In genomic region chr12:123089631-123090353, GRCh38 we compare ENCODE assay signal across 1 cellular context.
A peak's percentile ranks its signal among the peaks of the same experiment; 100 is the strongest.
TF ChIP-seq lines count a peak whose summit lies in the region.

No MANE protein-coding gene starts in this region.

TF ChIP-seq in K562, 482 proteins besides CTCF, POLR2A, EP300 and RAD21 (continued from another document and continues in another):
- no peak for TF ChIP-seq ARID4B (CRISPR knock-in tag; IDR thresholded peaks at IDR 0.05)
- no peak for TF ChIP-seq ZNF134 (CRISPR knock-in tag; conservative IDR thresholded peaks at IDR 0.05)
- TF ChIP-seq FOXM1 (IDR thresholded peaks at IDR 0.05; ENCODE audit: low read depth), result peak; percentile 35; the same call in 1 of the 2 replicates
- TF ChIP-seq FOXM1 (CRISPR knock-in tag; IDR thresholded peaks at IDR 0.05; ENCODE audit: low read depth), result no peak
- TF ChIP-seq XRCC4 (IDR thresholded peaks at IDR 0.05; ENCODE audit: extremely low read depth, insufficient read depth, insufficient read length), result no peak
- TF ChIP-seq NCOA4 (IDR thresholded peaks at IDR 0.05; ENCODE audit: partially characterized antibody), result no peak
- no peak for TF ChIP-seq SUPT5H (IDR thresholded peaks at IDR 0.05)
- no peak for TF ChIP-seq SAP30 (IDR thresholded peaks at IDR 0.05; ENCODE audit: borderline replicate concordance, insufficient read depth, low read depth, low read length, poor library complexity, severe bottlenecking)
- no peak for TF ChIP-seq NONO (IDR thresholded peaks at IDR 0.05; ENCODE audit: low read depth in 2 of 2, low read length in 1 of 2)
- no peak for TF ChIP-seq ZBTB40 (IDR thresholded peaks at IDR 0.05)
- no peak for TF ChIP-seq ZBTB40 (CRISPR knock-in tag; IDR thresholded peaks at IDR 0.05)
- 0 out of 2 replicates have a peak, but pooled peaks have one; percentile 28 for TF ChIP-seq LEF1 (IDR thresholded peaks at IDR 0.05)
- no peak for TF ChIP-seq MGA (IDR thresholded peaks at IDR 0.05)
- no peak for TF ChIP-seq NFE2L1 (tag; IDR thresholded peaks at IDR 0.05; ENCODE audit: borderline replicate concordance, low read depth)
- TF ChIP-seq HNRNPH1 (optimal IDR thresholded peaks at IDR 0.05; ENCODE audit: low read depth, low read length), result no peak
- no peak for TF ChIP-seq PTBP1 (IDR thresholded peaks at IDR 0.05; ENCODE audit: low read depth, low read length)
- no peak for TF ChIP-seq ZZZ3 (IDR thresholded peaks at IDR 0.05)
- TF ChIP-seq TFE3 (CRISPR knock-in tag; IDR thresholded peaks at IDR 0.05), result no peak
- TF ChIP-seq MECOM (CRISPR knock-in tag; IDR thresholded peaks at IDR 0.05), result no peak
- TF ChIP-seq ZNF280B (CRISPR knock-in tag; IDR thresholded peaks at IDR 0.05), result no peak
- TF ChIP-seq ZBTB1 (CRISPR knock-in tag; IDR thresholded peaks at IDR 0.05; ENCODE audit: borderline replicate concordance, low read depth), result no peak
- TF ChIP-seq ZNF212 (CRISPR knock-in tag; IDR thresholded peaks at IDR 0.05), result no peak
- no peak for TF ChIP-seq SRSF7 (optimal IDR thresholded peaks at IDR 0.05; ENCODE audit: low read depth, low read length)
- peak; percentile 93 for TF ChIP-seq ARID1B (IDR thresholded peaks at IDR 0.05)
- no peak for TF ChIP-seq DIDO1 (tag; IDR thresholded peaks at IDR 0.05; ENCODE audit: low read depth)
- TF ChIP-seq ZNF75A (CRISPR knock-in tag; IDR thresholded peaks at IDR 0.05), result no peak
- no peak for TF ChIP-seq CBX1 (IDR thresholded peaks at IDR 0.05; ENCODE audit: low read depth)
